In the genomic region with DNA sequence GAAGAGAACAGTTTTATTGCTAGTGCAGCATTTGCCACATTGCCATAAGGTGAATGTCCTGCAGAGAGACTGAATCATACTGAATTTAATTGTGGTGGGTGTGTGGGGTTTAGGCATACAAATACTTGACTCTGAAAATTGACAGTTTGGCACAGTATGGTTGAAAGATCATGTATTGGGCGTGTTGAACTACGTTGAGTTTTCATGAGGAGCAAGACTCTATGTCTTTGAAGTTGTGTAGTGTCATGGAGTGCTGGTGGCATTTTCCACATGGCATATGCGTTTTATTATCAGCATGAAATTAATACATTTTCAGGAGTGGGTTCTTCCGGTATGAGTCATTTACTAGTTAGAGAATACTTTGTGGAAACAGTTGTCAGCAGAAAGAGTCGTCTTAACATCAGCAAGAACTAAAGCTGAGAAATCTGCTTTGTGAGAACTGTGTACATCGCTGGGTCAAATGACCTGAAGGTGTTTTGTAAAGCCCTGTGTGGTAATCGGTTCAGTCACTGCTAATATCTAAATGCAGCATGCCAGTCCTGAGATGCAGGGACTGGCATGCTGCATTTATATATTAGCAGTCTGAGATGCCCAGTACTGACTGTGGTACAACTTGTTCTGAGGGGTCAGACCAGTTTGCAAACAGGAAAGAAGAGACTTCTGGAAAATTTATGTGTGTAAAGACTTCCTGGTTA, we compare ENCODE assay signal across 12 cellular contexts. TPM values are rescaled to one million over a fixed set of nuclear protein-coding genes. Genes with fewer than 3 reads are reported as not detected.
DNase-seq lines count a peak whose midpoint lies in the region; ATAC-seq and TF ChIP-seq lines count a peak whose summit lies in the region.
"Had no signal": no experiment of that assay in that cellular context is flagged by ENCODE, and none has a peak within 500 bp of the region (broad histone marks: within the 10 kb centered on the region; RNA-seq: fewer than 3 reads in every experiment).

No MANE protein-coding gene starts in this region.

- ATAC-seq in central memory CD8-positive, alpha-beta T cell (replicated peaks; ENCODE audit: extremely low read depth, poor library complexity, severe bottlenecking) = peak; percentile 24
- no peak for ATAC-seq in GM19452 (IDR thresholded peaks at IDR 0.05; ENCODE audit: unreplicated experiment)
- ATAC-seq: mucosa of descending colon had no signal

- no peak overlapping the region for H2BK120ac ChIP-seq in mesenchymal stem cell (ENCODE audit: low read depth, low read length)

- no peaks in the 10 kb centered on the region for H3K9me3 ChIP-seq in mesenchymal stem cell (ENCODE audit: control insufficient read depth, low read length)
- H3K9me3 ChIP-seq in thyroid gland = no peaks in the 10 kb centered on the region
- H3K9me3 ChIP-seq: mucosa of descending colon had no signal

- DNase-seq in DMS 273 treated with DMSO at 0.1 percent for 48 hours (lab: John Stamatoyannopoulos, UW) = peak; percentile 63
- peak; percentile 74 for DNase-seq in LNCaP clone FGC (ENCODE audit: low read depth)
- DNase-seq in central memory CD8-positive, alpha-beta T cell (ENCODE audit: low spot score in 2 of 2) = no peak
- DNase-seq in mesenchymal stem cell = peak; percentile 75
- DNase-seq in thyroid gland = no peak
- DNase-seq in T-helper 2 cell treated with Interferon-gamma antibody and Interleukin-4, amounts not matched to agents 5 μg/mL and 100 μg/mL, for 36 hours (ENCODE audit: low spot score) = no peak
- DNase-seq in pons (ENCODE audit: low spot score) = no peak
- DNase-seq: activated CD4-positive, alpha-beta T cell treated with anti-CD3 and anti-CD28 coated beads for 48 hours; mucosa of descending colon; NCI-H526 treated with DMSO at 0.1 percent for 48 hours had no signal

- H4K8ac ChIP-seq in mesenchymal stem cell (ENCODE audit: low read length) = no peak overlapping the region

- H3K4me3 ChIP-seq in LNCaP clone FGC (ENCODE audit: low read depth, low read length) (no peak overlapping the region), mesenchymal stem cell (ENCODE audit: insufficient read depth in 1 of 2, low read depth in 1 of 2, low read length in 2 of 2) (no peak overlapping the region), thyroid gland (replicated peaks in 1 of 3) (no peak overlapping the region)
- H3K4me3 ChIP-seq: mucosa of descending colon had no signal

- peaks cover 7% of the 10 kb centered on the region for H3K79me1 ChIP-seq in mesenchymal stem cell (replicated peaks; ENCODE audit: low read length, poor library complexity, severe bottlenecking)

- no peaks in the 10 kb centered on the region for H3K9me3 Mint-ChIP-seq in central memory CD8-positive, alpha-beta T cell
- no peaks in the 10 kb centered on the region for H3K9me3 Mint-ChIP-seq in T-helper 2 cell treated with Interferon-gamma antibody and Interleukin-4, amounts not matched to agents 5 μg/mL and 100 μg/mL, for 36 hours

- H3K27me3 Mint-ChIP-seq in central memory CD8-positive, alpha-beta T cell = no peaks in the 10 kb centered on the region
- H3K27me3 Mint-ChIP-seq in T-helper 2 cell treated with Interferon-gamma antibody and Interleukin-4, amounts not matched to agents 5 μg/mL and 100 μg/mL, for 36 hours (ENCODE audit: low read depth) = no peaks in the 10 kb centered on the region

- peak overlapping the region; percentile 7 for H3K4me3 Mint-ChIP-seq in central memory CD8-positive, alpha-beta T cell
- H3K4me3 Mint-ChIP-seq in T-helper 2 cell treated with Interferon-gamma antibody and Interleukin-4, amounts not matched to agents 5 μg/mL and 100 μg/mL, for 36 hours = no peak overlapping the region

- H3K36me3 Mint-ChIP-seq in central memory CD8-positive, alpha-beta T cell (ENCODE audit: insufficient read depth) = no peaks in the 10 kb centered on the region
- no peaks in the 10 kb centered on the region for H3K36me3 Mint-ChIP-seq in T-helper 2 cell treated with Interferon-gamma antibody and Interleukin-4, amounts not matched to agents 5 μg/mL and 100 μg/mL, for 36 hours (ENCODE audit: low read depth)

- H3K4ac ChIP-seq in mesenchymal stem cell (ENCODE audit: low read depth in 1 of 2, low read length in 2 of 2) = no peak overlapping the region

- no peak overlapping the region for H3K14ac ChIP-seq in mesenchymal stem cell (ENCODE audit: low read length in 2 of 2)

- H3K27me3 ChIP-seq in mesenchymal stem cell (ENCODE audit: control insufficient read depth in 1 of 2, insufficient read depth in 1 of 2, low read length in 2 of 2) (no peaks in the 10 kb centered on the region), thyroid gland (no peaks in the 10 kb centered on the region)

- H3K27ac ChIP-seq in mesenchymal stem cell (ENCODE audit: low read length, poor library complexity, severe bottlenecking) (peak overlapping the region; percentile 75), thyroid gland (no peak overlapping the region)
- H3K27ac ChIP-seq: HL-60 had no signal

- H3K27ac Mint-ChIP-seq in central memory CD8-positive, alpha-beta T cell (ENCODE audit: low read depth) = no peak overlapping the region
- no peak overlapping the region for H3K27ac Mint-ChIP-seq in T-helper 2 cell treated with Interferon-gamma antibody and Interleukin-4, amounts not matched to agents 5 μg/mL and 100 μg/mL, for 36 hours

- H3K18ac ChIP-seq in mesenchymal stem cell (ENCODE audit: low read depth in 1 of 2, low read length in 2 of 2) = no peak overlapping the region

- WGBS in mesenchymal stem cell = 50% methylated on average over 7 of the region's 7 CpGs
- 78 to 82% methylated on average over 7 of the region's 7 CpGs for WGBS in thyroid gland, 2 donors

- H3K4me1 Mint-ChIP-seq in central memory CD8-positive, alpha-beta T cell = peaks cover 43% of the 10 kb centered on the region
- H3K4me1 Mint-ChIP-seq in T-helper 2 cell treated with Interferon-gamma antibody and Interleukin-4, amounts not matched to agents 5 μg/mL and 100 μg/mL, for 36 hours (ENCODE audit: low read depth) = peaks cover 50% of the 10 kb centered on the region

- H2AFZ ChIP-seq in mesenchymal stem cell (ENCODE audit: low read depth, low read length) = no peak overlapping the region

- H3K36me3 ChIP-seq in mesenchymal stem cell (ENCODE audit: control insufficient read depth in 1 of 2, insufficient read depth in 2 of 2, low read depth in 1 of 2, low read length in 2 of 2) = peaks cover 0 to 2% of the 10 kb centered on the region in 2 experiments
- no peaks in the 10 kb centered on the region for H3K36me3 ChIP-seq in thyroid gland

- no peak overlapping the region for H3K23ac ChIP-seq in mesenchymal stem cell (ENCODE audit: low read length in 2 of 2)

- H2BK15ac ChIP-seq in mesenchymal stem cell (ENCODE audit: low read depth, poor library complexity, severe bottlenecking) = no peak overlapping the region

- H2BK5ac ChIP-seq in mesenchymal stem cell (ENCODE audit: low read depth, low read length, poor library complexity, severe bottlenecking) = no peak overlapping the region

- H3K4me1 ChIP-seq in mesenchymal stem cell (ENCODE audit: control insufficient read depth, insufficient read depth, low read depth, low read length) (peaks cover 9% of the 10 kb centered on the region), thyroid gland (peaks cover 18 to 23% of the 10 kb centered on the region in 2 donors)

- H2AK5ac ChIP-seq in mesenchymal stem cell (ENCODE audit: low read length, severe bottlenecking) = no peak overlapping the region

- intact Hi-C loops in thyroid gland (cut with DNase I) = no loop called here

- no peak for TF ChIP-seq POLR2A in thyroid gland (IDR thresholded peaks at IDR 0.05)

- H3K9ac ChIP-seq in mesenchymal stem cell (ENCODE audit: low read length) = no peak overlapping the region

- peak overlapping the region in 1 of 2 experiments; percentile 66 for H2BK12ac ChIP-seq in mesenchymal stem cell (ENCODE audit: low read length in 2 of 2)

- TF ChIP-seq CTCF in LNCaP clone FGC (IDR thresholded peaks at IDR 0.05; ENCODE audit: control insufficient read depth, extremely low read depth, insufficient read depth) (no peak), thyroid gland (IDR thresholded peaks at IDR 0.05) (no peak)

- H4K91ac ChIP-seq in mesenchymal stem cell (ENCODE audit: low read length) = no peak overlapping the region

- peak overlapping the region; percentile 63 for H3K4me2 ChIP-seq in mesenchymal stem cell (ENCODE audit: low read length, poor library complexity, severe bottlenecking)

RNA-seq across cellular contexts. Expression of a gene that starts 50.3 kb away (rescaled TPM):
- 24.9 TPM for polyA plus RNA-seq in mesenchymal stem cell (2013, experiment 1 of 2)
- 24.0 TPM for polyA plus RNA-seq in mesenchymal stem cell (2013, experiment 2 of 2)
- 10 to 100 TPM; 39.5 to 78.4 (median 42.0) TPM for total RNA-seq in thyroid gland

Comparison
In these comparisons a context has a peak if more than half of its experiments do, and no peak if none do; other contexts are left out.
1. DNase-seq: peak in DMS 273 treated with DMSO at 0.1 percent for 48 hours (single experiment), LNCaP clone FGC (single experiment) and mesenchymal stem cell (single experiment); none in central memory CD8-positive, alpha-beta T cell (0 of 2), thyroid gland (0 of 2), T-helper 2 cell treated with Interferon-gamma antibody and Interleukin-4, amounts not matched to agents 5 μg/mL and 100 μg/mL, for 36 hours (single experiment) and pons (single experiment).